ENCODE assay signal across 9 cellular contexts in genomic region chr19:33194884-33195710, GRCh38. TPM values are rescaled to one million over a fixed set of nuclear protein-coding genes. Genes with fewer than 3 reads are reported as not detected.
A peak's percentile ranks its signal among the peaks of the same experiment; 100 is the strongest.
DNase-seq lines count a peak whose midpoint lies in the region; ATAC-seq and TF ChIP-seq lines count a peak whose summit lies in the region.
"Had no signal": no experiment of that assay in that cellular context is flagged by ENCODE, and none has a peak within 500 bp of the region (broad histone marks: within the 10 kb centered on the region; RNA-seq: fewer than 3 reads in every experiment).

No MANE protein-coding gene starts in this region.

- DNase-seq in activated naive CD8-positive, alpha-beta T cell treated with anti-CD3 and anti-CD28 coated beads, Interleukin-2, amount 50 U/mL, for 24 hours = no peak
- DNase-seq in kidney epithelial cell (ENCODE audit: low read depth) (no peak), mesenteric fat pad (ENCODE audit: low spot score) (no peak)
- DNase-seq: activated naive CD8-positive, alpha-beta T cell treated with anti-CD3 and anti-CD28 coated beads, Interleukin-2, amount 10 ng/mL, durations not matched to agents 7 days and 5 days had no signal

- peak overlapping the region; percentile 52 for H3K4me3 Mint-ChIP-seq in activated naive CD8-positive, alpha-beta T cell
- H3K4me3 Mint-ChIP-seq in activated naive CD8-positive, alpha-beta T cell treated with anti-CD3 and anti-CD28 coated beads, Interleukin-2, amount 50 U/mL, for 24 hours = no peak overlapping the region
- H3K4me3 Mint-ChIP-seq in brain = peak overlapping the region; percentile 88 to 92 (median 89)
- H3K4me3 Mint-ChIP-seq: activated naive CD8-positive, alpha-beta T cell treated with anti-CD3 and anti-CD28 coated beads, Interleukin-2, amount 10 ng/mL, durations not matched to agents 7 days and 5 days had no signal

- H3K9me3 ChIP-seq in thymus (ENCODE audit: control insufficient read depth) = no peaks in the 10 kb centered on the region

- no peak for ATAC-seq in activated naive CD8-positive, alpha-beta T cell treated with anti-CD3 and anti-CD28 coated beads, Interleukin-2, amount 50 U/mL, for 24 hours
- ATAC-seq in HG03159 (IDR thresholded peaks at IDR 0.05; ENCODE audit: unreplicated experiment) (no peak), GM21529 (IDR thresholded peaks at IDR 0.05; ENCODE audit: unreplicated experiment) (no peak)

- H3K27me3 ChIP-seq in kidney epithelial cell (ENCODE audit: control insufficient read depth, insufficient read depth, low read length) (peaks cover 7% of the 10 kb centered on the region), thymus (ENCODE audit: control insufficient read depth, insufficient read depth) (peaks cover 54% of the 10 kb centered on the region)

- TF ChIP-seq CTCF in brain (conservative IDR thresholded peaks at IDR 0.05) (no peak), kidney epithelial cell (IDR thresholded peaks at IDR 0.05; ENCODE audit: insufficient read depth, low read length, poor library complexity, severe bottlenecking) (no peak)

- no peaks in the 10 kb centered on the region for H3K36me3 Mint-ChIP-seq in activated naive CD8-positive, alpha-beta T cell
- no peaks in the 10 kb centered on the region for H3K36me3 Mint-ChIP-seq in activated naive CD8-positive, alpha-beta T cell treated with anti-CD3 and anti-CD28 coated beads, Interleukin-2, amount 50 U/mL, for 24 hours (ENCODE audit: low read depth)
- H3K36me3 Mint-ChIP-seq in brain = peaks cover 13% of the 10 kb centered on the region
- H3K36me3 Mint-ChIP-seq: activated naive CD8-positive, alpha-beta T cell treated with anti-CD3 and anti-CD28 coated beads, Interleukin-2, amount 10 ng/mL, durations not matched to agents 7 days and 5 days had no signal

- H3K27ac ChIP-seq in thymus (ENCODE audit: low read depth) = no peak overlapping the region

- 16% methylated on average over 50 of the region's 50 CpGs for WGBS in thymus

- no peaks in the 10 kb centered on the region for H3K36me3 ChIP-seq in kidney epithelial cell (ENCODE audit: control insufficient read depth, insufficient read depth, low read length)
- no peaks in the 10 kb centered on the region for H3K36me3 ChIP-seq in thymus (ENCODE audit: control insufficient read depth, insufficient read depth)

- H3K4me3 ChIP-seq in kidney epithelial cell (ENCODE audit: low read depth, low read length) = peak overlapping the region; percentile 33
- H3K4me3 ChIP-seq in thymus (ENCODE audit: low read length) = peak overlapping the region; percentile 37

- no peaks in the 10 kb centered on the region for H3K4me1 ChIP-seq in thymus (ENCODE audit: control insufficient read depth, insufficient read depth, low read length)

- peaks cover 2% of the 10 kb centered on the region for H3K4me1 Mint-ChIP-seq in activated naive CD8-positive, alpha-beta T cell (ENCODE audit: low read depth)
- H3K4me1 Mint-ChIP-seq in activated naive CD8-positive, alpha-beta T cell treated with anti-CD3 and anti-CD28 coated beads, Interleukin-2, amount 50 U/mL, for 24 hours = no peaks in the 10 kb centered on the region
- H3K4me1 Mint-ChIP-seq in brain = peaks cover 10% of the 10 kb centered on the region
- H3K4me1 Mint-ChIP-seq: activated naive CD8-positive, alpha-beta T cell treated with anti-CD3 and anti-CD28 coated beads, Interleukin-2, amount 10 ng/mL, durations not matched to agents 7 days and 5 days had no signal

- no peaks in the 10 kb centered on the region for H3K9me3 Mint-ChIP-seq in activated naive CD8-positive, alpha-beta T cell (ENCODE audit: low read depth)
- H3K9me3 Mint-ChIP-seq in activated naive CD8-positive, alpha-beta T cell treated with anti-CD3 and anti-CD28 coated beads, Interleukin-2, amount 50 U/mL, for 24 hours = no peaks in the 10 kb centered on the region
- H3K9me3 Mint-ChIP-seq in brain = no peaks in the 10 kb centered on the region
- H3K9me3 Mint-ChIP-seq: activated naive CD8-positive, alpha-beta T cell treated with anti-CD3 and anti-CD28 coated beads, Interleukin-2, amount 10 ng/mL, durations not matched to agents 7 days and 5 days had no signal

- no peak overlapping the region for H3K27ac Mint-ChIP-seq in activated naive CD8-positive, alpha-beta T cell
- no peak overlapping the region for H3K27ac Mint-ChIP-seq in activated naive CD8-positive, alpha-beta T cell treated with anti-CD3 and anti-CD28 coated beads, Interleukin-2, amount 50 U/mL, for 24 hours
- peak overlapping the region; percentile 56 to 94 (median 91) for H3K27ac Mint-ChIP-seq in brain
- H3K27ac Mint-ChIP-seq: activated naive CD8-positive, alpha-beta T cell treated with anti-CD3 and anti-CD28 coated beads, Interleukin-2, amount 10 ng/mL, durations not matched to agents 7 days and 5 days had no signal

- H3K27me3 Mint-ChIP-seq in activated naive CD8-positive, alpha-beta T cell = peaks cover 14% of the 10 kb centered on the region
- H3K27me3 Mint-ChIP-seq in activated naive CD8-positive, alpha-beta T cell treated with anti-CD3 and anti-CD28 coated beads, Interleukin-2, amount 50 U/mL, for 24 hours = peaks cover 33% of the 10 kb centered on the region
- H3K27me3 Mint-ChIP-seq in brain = no peaks in the 10 kb centered on the region

RNA-seq across cellular contexts. Expression of gene LRP3, which starts 1.0 kb away (rescaled TPM):
- polyA plus RNA-seq in brain (ENCODE audit: insufficient read depth, low read depth, low replicate concordance) (240 TPM), thymus (4.0 TPM)
- total RNA-seq in kidney epithelial cell (42.8 and 54.8 TPM in 2 replicates), mesenteric fat pad (43.3 TPM)

RNA-seq across cellular contexts. Expression of gene SLC7A10, which starts 30.6 kb away (rescaled TPM):
- 4.7 TPM for polyA plus RNA-seq in brain (ENCODE audit: insufficient read depth, low read depth, low replicate concordance)
- not detected in 2 replicates for total RNA-seq in kidney epithelial cell
- polyA plus RNA-seq in thymus = 0.11 TPM
- total RNA-seq in mesenteric fat pad = 24.2 TPM
- total RNA-seq: activated naive CD8-positive, alpha-beta T cell treated with anti-CD3 and anti-CD28 coated beads, Interleukin-2, amount 10 ng/mL, durations not matched to agents 7 days and 5 days had no signal

Comparison
In these comparisons a context has a peak if more than half of its experiments do, and no peak if none do; other contexts are left out.
1. H3K27ac Mint-ChIP-seq: peak in brain (5 of 5); none in activated naive CD8-positive, alpha-beta T cell (single experiment) and activated naive CD8-positive, alpha-beta T cell treated with anti-CD3 and anti-CD28 coated beads, Interleukin-2, amount 50 U/mL, for 24 hours (single experiment).
2. RNA of gene SLC7A10, which starts 30.6 kb away (total RNA-seq): 24.2 TPM in mesenteric fat pad (single experiment); not detected in kidney epithelial cell; every median in the first group is over 10 times any median in the second.